Comparison of ENCODE assay signal across 31 cellular contexts in genomic region chr3:124497487-124497886, GRCh38.
"Had no signal": no experiment of that assay in that cellular context is flagged by ENCODE, and none has a peak within 500 bp of the region (broad histone marks: within the 10 kb centered on the region; RNA-seq: fewer than 3 reads in every experiment).

No MANE protein-coding gene starts in this region.

- H3K4me1 ChIP-seq: body of pancreas, foreskin keratinocyte, gastrocnemius medialis had no signal

- H3K36me3 ChIP-seq: gastrocnemius medialis had no signal

- H3K9me3 Mint-ChIP-seq: activated B cell treated with CpG ODN at 0.5 μM for 24 hours; activated CD4-positive, alpha-beta memory T cell treated with anti-CD3 and anti-CD28 coated beads for 36 hours; activated T-cell treated with anti-CD3 and anti-CD28 coated beads, Interleukin-2, amount 50 U/mL, for 24 hours; activated T-cell treated with anti-CD3 and anti-CD28 coated beads, Interleukin-2, amount 50 U/mL, for 72 hours; dendritic cell treated with granulocyte-macrophage colony-stimulating factor and Interleukin-4, amounts not matched to agents 40 ng/mL and 50 ng/mL, for 4 days; T-helper 2 cell treated with Interferon-gamma antibody and Interleukin-4, amounts not matched to agents 5 μg/mL and 100 μg/mL, for 36 hours had no signal

- ATAC-seq: activated CD4-positive, CD25-positive, alpha-beta regulatory T cell treated with anti-CD3 and anti-CD28 coated beads, Interleukin-2, amount 50 U/mL, for 24 hours; activated CD8-positive, alpha-beta memory T cell treated with anti-CD3 and anti-CD28 coated beads, Interleukin-2, amount 10 ng/mL, durations not matched to agents 7 days and 5 days; activated CD8-positive, alpha-beta T cell treated with anti-CD3 and anti-CD28 coated beads, Interleukin-2, amount 10 ng/mL, durations not matched to agents 7 days and 5 days; activated T-cell treated with anti-CD3 and anti-CD28 coated beads, Interleukin-2, amount 50 U/mL, for 72 hours; body of pancreas; esophagus mucosa; foreskin keratinocyte; gastrocnemius medialis; heart left ventricle; T-helper 17 cell had no signal

- H3K27ac ChIP-seq: body of pancreas, foreskin keratinocyte, gastrocnemius medialis, heart left ventricle, WERI-Rb-1 had no signal

- H3K4me1 Mint-ChIP-seq: activated CD8-positive, alpha-beta memory T cell treated with anti-CD3 and anti-CD28 coated beads, Interleukin-2, amount 10 ng/mL, durations not matched to agents 7 days and 5 days had no signal

- H3K27me3 ChIP-seq: body of pancreas, gastrocnemius medialis, heart left ventricle had no signal

- H3K4me3 Mint-ChIP-seq: activated B cell treated with CpG ODN at 0.5 μM for 24 hours; activated CD4-positive, alpha-beta memory T cell treated with anti-CD3 and anti-CD28 coated beads for 36 hours; activated CD8-positive, alpha-beta memory T cell treated with anti-CD3 and anti-CD28 coated beads, Interleukin-2, amount 10 ng/mL, durations not matched to agents 7 days and 5 days; activated CD8-positive, alpha-beta T cell treated with anti-CD3 and anti-CD28 coated beads, Interleukin-2, amount 10 ng/mL, durations not matched to agents 7 days and 5 days; activated naive CD8-positive, alpha-beta T cell; activated T-cell treated with anti-CD3 and anti-CD28 coated beads, Interleukin-2, amount 50 U/mL, for 24 hours; activated T-cell treated with anti-CD3 and anti-CD28 coated beads, Interleukin-2, amount 50 U/mL, for 72 hours; dendritic cell treated with granulocyte-macrophage colony-stimulating factor and Interleukin-4, amounts not matched to agents 40 ng/mL and 50 ng/mL, for 4 days; T-helper 17 cell; T-helper 2 cell treated with Interferon-gamma antibody and Interleukin-4, amounts not matched to agents 5 μg/mL and 100 μg/mL, for 36 hours had no signal

- H3K4me3 ChIP-seq: body of pancreas, coronary artery, gastrocnemius medialis, heart left ventricle had no signal

- H3K36me3 Mint-ChIP-seq: activated CD4-positive, alpha-beta memory T cell treated with anti-CD3 and anti-CD28 coated beads for 36 hours; activated CD8-positive, alpha-beta memory T cell treated with anti-CD3 and anti-CD28 coated beads, Interleukin-2, amount 10 ng/mL, durations not matched to agents 7 days and 5 days; activated naive CD8-positive, alpha-beta T cell had no signal

- DNase-seq: activated B cell treated with CpG ODN at 0.5 μM for 24 hours; activated CD4-positive, alpha-beta memory T cell treated with anti-CD3 and anti-CD28 coated beads for 36 hours; activated CD4-positive, alpha-beta T cell treated with anti-CD3 and anti-CD28 coated beads for 48 hours; activated CD8-positive, alpha-beta memory T cell treated with anti-CD3 and anti-CD28 coated beads, Interleukin-2, amount 10 ng/mL, durations not matched to agents 7 days and 5 days; activated CD8-positive, alpha-beta memory T cell treated with anti-CD3 and anti-CD28 coated beads, Interleukin-2, amount 50 U/mL, for 4 hours; activated CD8-positive, alpha-beta T cell treated with anti-CD3 and anti-CD28 coated beads, Interleukin-2, amount 10 ng/mL, durations not matched to agents 7 days and 5 days; activated gamma-delta T cell treated with Interleukin-2 at 50 U/mL for 16 hours; activated naive CD4-positive, alpha-beta T cell treated with anti-CD3 and anti-CD28 coated beads, Interleukin-2, amount 50 U/mL, for 16 hours; activated naive CD4-positive, alpha-beta T cell treated with Interleukin-2 at 50 U/mL for 16 hours; activated T-cell treated with anti-CD3 and anti-CD28 coated beads, Interleukin-2, amount 50 U/mL, for 24 hours; activated T-cell treated with anti-CD3 and anti-CD28 coated beads, Interleukin-2, amount 50 U/mL, for 72 hours; amniotic stem cell; anterior cingulate cortex; body of pancreas; caudate nucleus; effector CD8-positive, alpha-beta T cell; foreskin keratinocyte; gastrocnemius medialis; glutamatergic neuron; heart left ventricle; T-helper 1 cell; T-helper 17 cell; T1000; WERI-Rb-1 had no signal

- H3K9me3 ChIP-seq: body of pancreas, gastrocnemius medialis, heart left ventricle had no signal

- FAIRE-seq: endometrium had no signal

- H3K27ac Mint-ChIP-seq: activated B cell treated with CpG ODN at 0.5 μM for 24 hours; activated CD4-positive, alpha-beta memory T cell treated with anti-CD3 and anti-CD28 coated beads for 36 hours; activated CD8-positive, alpha-beta memory T cell treated with anti-CD3 and anti-CD28 coated beads, Interleukin-2, amount 10 ng/mL, durations not matched to agents 7 days and 5 days; activated CD8-positive, alpha-beta T cell treated with anti-CD3 and anti-CD28 coated beads, Interleukin-2, amount 10 ng/mL, durations not matched to agents 7 days and 5 days; activated naive CD8-positive, alpha-beta T cell; activated T-cell treated with anti-CD3 and anti-CD28 coated beads, Interleukin-2, amount 50 U/mL, for 24 hours; activated T-cell treated with anti-CD3 and anti-CD28 coated beads, Interleukin-2, amount 50 U/mL, for 72 hours; dendritic cell treated with granulocyte-macrophage colony-stimulating factor and Interleukin-4, amounts not matched to agents 40 ng/mL and 50 ng/mL, for 4 days; T-helper 17 cell; T-helper 2 cell treated with Interferon-gamma antibody and Interleukin-4, amounts not matched to agents 5 μg/mL and 100 μg/mL, for 36 hours had no signal
